In the genomic region with DNA sequence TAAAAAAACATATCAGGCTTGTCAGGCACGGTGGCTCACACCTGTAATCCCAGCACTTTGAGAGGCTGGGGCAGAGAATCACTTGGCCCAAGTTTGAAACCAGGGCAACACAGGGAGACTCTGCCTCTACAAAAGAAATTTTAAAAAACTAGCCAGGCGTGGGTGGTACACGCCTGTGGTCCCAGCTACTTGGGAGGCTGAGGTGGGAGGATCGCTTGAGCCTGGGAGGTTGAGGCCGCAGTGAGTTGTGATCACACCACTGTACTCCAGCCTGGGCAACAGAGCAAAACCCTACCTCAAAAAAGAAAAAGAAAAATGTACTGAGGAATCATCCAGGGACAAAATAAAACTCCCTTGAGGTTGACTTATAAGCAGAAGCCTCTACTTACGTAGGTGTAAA, we compare ENCODE assay signal across 2 cellular contexts.
TF ChIP-seq lines count a peak whose summit lies in the region.

No MANE protein-coding gene starts in this region.

TF ChIP-seq in SK-N-SH, 30 proteins besides CTCF, POLR2A, EP300 and RAD21 (continued from another document):
- TF ChIP-seq REST (IDR thresholded peaks at IDR 0.05; ENCODE audit: low read depth, low read length) (no peak), SIN3A (IDR thresholded peaks at IDR 0.05; ENCODE audit: borderline replicate concordance, low read depth, low read length) (no peak)

TF ChIP-seq in SK-N-SH treated with all-trans-retinoic acid at 6 μM for 48 hours, 23 proteins besides CTCF, POLR2A, EP300 and RAD21 (continued from another document):
- TF ChIP-seq CSRNP3 (CRISPR knock-in tag; IDR thresholded peaks at IDR 0.05) = no peak
- TF ChIP-seq PPARA (CRISPR knock-in tag; IDR thresholded peaks at IDR 0.05; ENCODE audit: borderline replicate concordance) = no peak
- TF ChIP-seq ZFP30 (CRISPR knock-in tag; IDR thresholded peaks at IDR 0.05) = no peak
- no peak for TF ChIP-seq TCF4 (CRISPR knock-in tag; IDR thresholded peaks at IDR 0.05; ENCODE audit: borderline replicate concordance)
